ENCODE assay signal across 18 cellular contexts in the genomic region with DNA sequence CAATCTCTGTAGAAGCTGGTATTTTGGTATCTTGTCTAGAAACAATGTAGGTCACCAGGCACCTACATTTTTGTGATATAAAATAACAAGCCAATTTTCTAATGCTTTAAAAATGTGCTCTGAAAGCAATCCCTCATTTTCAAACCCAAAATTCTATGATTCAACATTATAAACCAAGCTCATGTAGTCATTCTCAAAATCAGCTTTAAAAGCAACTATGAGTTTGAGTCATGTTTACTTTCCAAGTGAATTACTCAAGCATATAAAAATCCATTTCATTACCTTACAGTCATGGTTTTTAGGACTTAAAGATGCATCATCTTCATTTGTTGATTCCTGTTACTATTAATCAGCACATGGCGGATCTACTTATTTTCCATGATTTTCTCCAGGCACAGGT.
DNase-seq lines count a peak whose midpoint lies in the region; ATAC-seq and TF ChIP-seq lines count a peak whose summit lies in the region.
"Had no signal": no experiment of that assay in that cellular context is flagged by ENCODE, and none has a peak within 500 bp of the region (broad histone marks: within the 10 kb centered on the region; RNA-seq: fewer than 3 reads in every experiment).

No MANE protein-coding gene starts in this region.

- H3K36me3 ChIP-seq in BJ (ENCODE audit: control insufficient read depth, insufficient read depth, low read length) (no peaks in the 10 kb centered on the region), IMR-90 (ENCODE audit: control insufficient read depth, insufficient read depth, low read length) (no peaks in the 10 kb centered on the region), SJCRH30 (no peaks in the 10 kb centered on the region)
- H3K36me3 ChIP-seq: sigmoid colon, uterus had no signal

- CTCF ChIA-PET in BJ (lab: Yijun Ruan, JAX) (no interaction called here), IMR-90 (lab: Yijun Ruan, JAX) (no interaction called here)

- H3K9ac ChIP-seq in IMR-90 (ENCODE audit: low read depth, low read length): no peak overlapping the region

- WGBS in IMR-90 (ENCODE audit: extremely low coverage in 2 of 2, insufficient read length in 1 of 2), 2 experiments: no CpG with 5 or more reads among the region's 1 CpG

- peak; percentile 49; the same call in 1 of the 2 replicates for ATAC-seq in IMR-90 (ENCODE audit: low read depth)
- ATAC-seq: effector memory CD8-positive, alpha-beta T cell had no signal

- H3K9me1 ChIP-seq in IMR-90 (ENCODE audit: insufficient read depth, low read length): no peaks in the 10 kb centered on the region

- no peaks in the 10 kb centered on the region for H3K4me1 ChIP-seq in IMR-90 (ENCODE audit: control insufficient read depth, insufficient read depth, low read length)
- no peaks in the 10 kb centered on the region for H3K4me1 ChIP-seq in SJCRH30
- H3K4me1 ChIP-seq: sigmoid colon, uterus had no signal

- H4K91ac ChIP-seq in IMR-90 (ENCODE audit: insufficient read depth, low read depth, low read length): no peak overlapping the region

- H2BK120ac ChIP-seq in IMR-90 (ENCODE audit: low read depth, low read length): no peak overlapping the region

- no peak overlapping the region for H3K18ac ChIP-seq in IMR-90 (ENCODE audit: low read depth, low read length)

- no peaks in the 10 kb centered on the region for H4K20me1 ChIP-seq in IMR-90 (ENCODE audit: insufficient read depth, low read length)

- no peak overlapping the region for H4K8ac ChIP-seq in IMR-90 (ENCODE audit: low read depth in 2 of 2, low read length in 2 of 2)

- H3K9me3 ChIP-seq in IMR-90 (ENCODE audit: control insufficient read depth, insufficient read depth, low read length) (no peaks in the 10 kb centered on the region), SJCRH30 (replicated peaks) (no peaks in the 10 kb centered on the region)
- H3K9me3 ChIP-seq: sigmoid colon, uterus had no signal

- no peak overlapping the region for H2BK5ac ChIP-seq in IMR-90 (ENCODE audit: low read depth, low read length, poor library complexity, severe bottlenecking)

- intact Hi-C loops in IMR-90 (cut with micrococcal nuclease): no loop called here

- H2BK20ac ChIP-seq in IMR-90 (ENCODE audit: low read depth, low read length): no peak overlapping the region

- H3K4me3 ChIP-seq in BJ (ENCODE audit: low read depth, low read length) (no peak overlapping the region), IMR-90 (ENCODE audit: insufficient read depth, low read depth, low read length) (no peak overlapping the region), SJCRH30 (no peak overlapping the region)
- H3K4me3 ChIP-seq: sigmoid colon, uterus had no signal

- H3K56ac ChIP-seq in IMR-90 (ENCODE audit: extremely low read depth, insufficient read depth, low read length): no peak overlapping the region; the same call in 1 of the 2 replicates

- DNase-seq in BJ (ENCODE audit: low read depth) (peak; percentile 60), IMR-90 (peak; percentile 68), dedifferentiated amniotic fluid mesenchymal stem cell (ENCODE audit: extremely low spot score) (peak; percentile 21), kidney tubule cell (ENCODE audit: low spot score) (peak; percentile 70), SJCRH30 (no peak)
- DNase-seq in activated CD8-positive, alpha-beta memory T cell treated with anti-CD3 and anti-CD28 coated beads, Interleukin-2, amount 50 U/mL, for 4 hours: no peak
- DNase-seq in stimulated activated CD8-positive, alpha-beta memory T cell treated with anti-CD3 and anti-CD28 coated beads, Interleukin-4, amount 100 ng/mL, for 48 hours: no peak
- DNase-seq in effector CD8-positive, alpha-beta T cell (lab: John Stamatoyannopoulos, UW): no peak
- DNase-seq: effector memory CD8-positive, alpha-beta T cell; KG1; NCI-H187; NCI-H226; NCI-H82; nephron progenitor cell; OCI-M1; SIG-M5; sigmoid colon; uterus had no signal

- H3K23ac ChIP-seq in IMR-90 (ENCODE audit: low read depth, low read length): no peak overlapping the region

- H3K79me1 ChIP-seq in IMR-90 (ENCODE audit: low read depth in 1 of 2, low read length in 2 of 2): no peaks in the 10 kb centered on the region

- H2AFZ ChIP-seq in IMR-90 (replicated peaks; ENCODE audit: low read length, poor library complexity): no peak overlapping the region

- no peak overlapping the region for H3K4ac ChIP-seq in IMR-90 (ENCODE audit: low read depth, low read length)

- TF ChIP-seq RAD21 in IMR-90 (IDR thresholded peaks at IDR 0.05; ENCODE audit: low read length): no peak

- H2AK9ac ChIP-seq in IMR-90 (replicated peaks; ENCODE audit: low read depth, low read length, poor library complexity): no peak overlapping the region

- H2AK5ac ChIP-seq in IMR-90 (ENCODE audit: low read depth, low read length): no peak overlapping the region

- dilution Hi-C loops in IMR-90 (cut with HindIII; ENCODE audit: low sequenced_read_pairs, unreplicated experiment): no loop called here

- POLR2A ChIA-PET in BJ (lab: Charles Lee): no interaction called here
- POLR2A ChIA-PET in IMR-90 (lab: Charles Lee; ENCODE audit: unreplicated experiment): no interaction called here

- no peak overlapping the region for H3K4me2 ChIP-seq in IMR-90 (ENCODE audit: low read depth, low read length)

- H2BK15ac ChIP-seq in IMR-90 (ENCODE audit: low read depth, low read length): no peak overlapping the region

- H3K14ac ChIP-seq in IMR-90 (replicated peaks; ENCODE audit: low read depth, low read length): no peak overlapping the region

- BruUV-seq in IMR-90 (replicated peaks; lab: Mats Ljungman, UMichigan): no TSS peak

- TF ChIP-seq POLR2A in IMR-90 (IDR thresholded peaks at IDR 0.05; ENCODE audit: low read depth, low read length): no peak

- TF ChIP-seq CTCF in BJ (IDR thresholded peaks at IDR 0.05; ENCODE audit: insufficient read depth, low read depth, low read length) (no peak), IMR-90 (conservative IDR thresholded peaks at IDR 0.05; ENCODE audit: low read depth, low read length) (no peak)

- H4K5ac ChIP-seq in IMR-90 (ENCODE audit: low read depth, low read length): no peak overlapping the region

- H3K27ac ChIP-seq in IMR-90 (ENCODE audit: insufficient read depth, low read length) (no peak overlapping the region), SJCRH30 (no peak overlapping the region)
- H3K27ac ChIP-seq: sigmoid colon, uterus had no signal

- in situ Hi-C loops in IMR-90 (cut with MboI; ENCODE audit: low sequenced_read_pairs): no loop called here

- no peaks in the 10 kb centered on the region for H3K27me3 ChIP-seq in BJ (ENCODE audit: control insufficient read depth, insufficient read depth, low read length)
- no peaks in the 10 kb centered on the region for H3K27me3 ChIP-seq in IMR-90 (ENCODE audit: control insufficient read depth, insufficient read depth, low read length)
- no peaks in the 10 kb centered on the region for H3K27me3 ChIP-seq in SJCRH30
- H3K27me3 ChIP-seq: sigmoid colon, uterus had no signal

TF ChIP-seq in IMR-90, 13 proteins besides CTCF, POLR2A, EP300 and RAD21:
- TF ChIP-seq FOS (IDR thresholded peaks at IDR 0.05; ENCODE audit: low read depth, low read length) (no peak), CEBPB (IDR thresholded peaks at IDR 0.05; ENCODE audit: low read depth, low read length) (no peak), RCOR1 (IDR thresholded peaks at IDR 0.05; ENCODE audit: insufficient replicate concordance, low read length) (peak; percentile 20), NFE2L2 (IDR thresholded peaks at IDR 0.05; ENCODE audit: low read depth, low read length) (no peak), MXI1 (IDR thresholded peaks at IDR 0.05; ENCODE audit: borderline replicate concordance, low read depth, low read length) (no peak)

Comparison
In these comparisons a context has a peak if more than half of its experiments do, and no peak if none do; other contexts are left out.
1. DNase-seq: peak in BJ (single experiment), IMR-90 (single experiment), dedifferentiated amniotic fluid mesenchymal stem cell (single experiment) and kidney tubule cell (single experiment); none in activated CD8-positive, alpha-beta memory T cell treated with anti-CD3 and anti-CD28 coated beads, Interleukin-2, amount 50 U/mL, for 4 hours (single experiment), stimulated activated CD8-positive, alpha-beta memory T cell treated with anti-CD3 and anti-CD28 coated beads, Interleukin-4, amount 100 ng/mL, for 48 hours (single experiment), effector CD8-positive, alpha-beta T cell (single experiment) and SJCRH30 (0 of 2).